In the genomic region with DNA sequence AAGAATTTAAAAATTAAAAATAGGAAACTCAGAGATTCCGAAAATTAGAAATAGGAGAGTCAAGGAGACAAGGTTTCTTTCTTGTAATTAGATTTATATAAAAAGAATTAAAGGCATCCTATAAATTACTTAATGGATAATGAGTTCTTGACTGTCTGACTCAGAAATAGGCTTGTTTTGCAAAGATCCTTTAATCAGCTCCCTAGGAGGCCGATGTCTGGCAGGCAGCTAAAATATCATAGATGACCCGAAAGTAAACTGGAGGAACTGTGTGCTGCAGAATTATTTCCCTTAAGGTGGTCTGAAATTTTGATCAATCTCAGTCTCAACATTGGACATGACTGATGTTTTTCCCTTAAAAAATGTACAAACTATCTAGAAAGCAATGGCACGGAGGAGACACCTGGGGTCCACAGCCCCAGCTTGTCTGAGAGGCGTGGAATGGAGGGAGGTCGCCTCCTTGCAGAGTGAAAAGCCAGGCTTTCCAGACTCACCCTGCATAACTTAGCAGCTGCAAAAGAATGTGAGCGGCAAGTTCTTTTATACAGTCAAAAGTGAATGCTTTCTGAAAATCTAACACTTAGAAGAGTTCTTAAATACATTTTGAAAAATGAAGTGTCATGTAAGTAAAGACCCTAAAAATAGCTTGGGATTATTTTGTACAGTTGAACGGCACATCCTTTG, we compare ENCODE assay signal across 20 cellular contexts. TPM values are rescaled to one million over a fixed set of nuclear protein-coding genes. Genes with fewer than 3 reads are reported as not detected.
DNase-seq lines count a peak whose midpoint lies in the region; ATAC-seq, FAIRE-seq and TF ChIP-seq lines count a peak whose summit lies in the region.
"Had no signal": no experiment of that assay in that cellular context is flagged by ENCODE, and none has a peak within 500 bp of the region (broad histone marks: within the 10 kb centered on the region; RNA-seq: fewer than 3 reads in every experiment).

No MANE protein-coding gene starts in this region.

- DNase-seq in heart left ventricle (no peak), left cardiac atrium (no peak), H1 (ENCODE audit: low read depth in 1 of 2, low spot score in 2 of 2) (no peak), tibial artery (no peak), head of caudate nucleus (no peak), SKM-1 treated with dmso at 0.1 percent for 144 hours (lab: John Stamatoyannopoulos, UW; ENCODE audit: unreplicated experiment) (no peak)
- no peak for DNase-seq in naive thymus-derived CD8-positive, alpha-beta T cell
- DNase-seq: activated CD4-positive, alpha-beta memory T cell treated with anti-CD3 and anti-CD28 coated beads, Interleukin-2, amount 10 ng/mL, durations not matched to agents 7 days and 5 days; CD8-positive, alpha-beta memory T cell; cortex of kidney; hippocampal formation; left ventricle myocardium superior; MG63; NCI-H1930; NCI-H526; PC-3; stimulated activated CD4-positive, alpha-beta T cell treated with anti-CD3 and anti-CD28 coated beads, Interleukin-4, amount 100 ng/mL, for 1 hour; stimulated activated CD8-positive, alpha-beta memory T cell treated with anti-CD3 and anti-CD28 coated beads, Interleukin-4, amount 100 ng/mL, for 48 hours had no signal

- H3K27me3 ChIP-seq in heart left ventricle (no peaks in the 10 kb centered on the region), H1 (replicated peaks in 1 of 4; ENCODE audit: control insufficient read depth in 3 of 4, extremely low read depth in 1 of 4, insufficient read depth in 3 of 4, low read length in 3 of 4) (no peaks in the 10 kb centered on the region; a peak in 1 of 7 replicates), tibial artery (no peaks in the 10 kb centered on the region)
- H3K27me3 ChIP-seq: MG63 had no signal

- no peak overlapping the region for H3K4me3 Mint-ChIP-seq in naive thymus-derived CD8-positive, alpha-beta T cell
- H3K4me3 Mint-ChIP-seq: activated CD4-positive, alpha-beta memory T cell treated with anti-CD3 and anti-CD28 coated beads, Interleukin-2, amount 10 ng/mL, durations not matched to agents 7 days and 5 days; CD8-positive, alpha-beta memory T cell had no signal

- H3K27ac Mint-ChIP-seq in naive thymus-derived CD8-positive, alpha-beta T cell = no peak overlapping the region
- H3K27ac Mint-ChIP-seq: activated CD4-positive, alpha-beta memory T cell treated with anti-CD3 and anti-CD28 coated beads, Interleukin-2, amount 10 ng/mL, durations not matched to agents 7 days and 5 days; CD8-positive, alpha-beta memory T cell had no signal

- TF ChIP-seq EP300 in H1 (IDR thresholded peaks at IDR 0.05; ENCODE audit: borderline replicate concordance in 1 of 2, low read depth in 2 of 2, low read length in 2 of 2) = no peak

- 43 to 57% (median 47%) methylated on average over 8 of the region's 8 CpGs for WGBS in heart left ventricle, 4 donors
- WGBS in H1 (ENCODE audit: extremely low coverage in 1 of 2, insufficient coverage in 1 of 2, insufficient read length in 1 of 2, insufficient replicate concordance in 2 of 2, low coverage in 1 of 2, low lambda C conversion rate in 2 of 2, missing lambda C conversion rate in 1 of 2), 2 experiments = 56% methylated on average over 8 of the region's 8 CpGs; no CpG with 5 or more reads in 1 of the 2 experiments
- WGBS in mesodermal cell (ENCODE audit: insufficient coverage in 2 of 2), 2 experiments = 65 to 78% methylated on average over 4 to 6 of the region's 8 CpGs

- no peaks in the 10 kb centered on the region for H3K9me3 ChIP-seq in heart left ventricle
- no peaks in the 10 kb centered on the region for H3K9me3 ChIP-seq in H1 (ENCODE audit: insufficient read depth in 2 of 2, low read depth in 1 of 2, low read length in 1 of 2)
- H3K9me3 ChIP-seq in mesodermal cell (ENCODE audit: control insufficient read depth, low read length) = no peaks in the 10 kb centered on the region
- no peaks in the 10 kb centered on the region for H3K9me3 ChIP-seq in tibial artery
- H3K9me3 ChIP-seq: MG63 had no signal

- H3K9me3 Mint-ChIP-seq in naive thymus-derived CD8-positive, alpha-beta T cell = no peaks in the 10 kb centered on the region
- H3K9me3 Mint-ChIP-seq: activated CD4-positive, alpha-beta memory T cell treated with anti-CD3 and anti-CD28 coated beads, Interleukin-2, amount 10 ng/mL, durations not matched to agents 7 days and 5 days; CD8-positive, alpha-beta memory T cell had no signal

- no peak overlapping the region; the same call in 1 of the 2 replicates for H3K18ac ChIP-seq in H1 (ENCODE audit: extremely low read depth, low read length)

- H3K4me1 ChIP-seq in heart left ventricle (peaks cover 5 to 79% (median 67%) of the 10 kb centered on the region in 12 donors), H1 (replicated peaks in 1 of 4; ENCODE audit: control insufficient read depth in 3 of 4, insufficient read depth in 4 of 4, low read length in 3 of 4) (peaks cover 11 to 18% (median 16%) of the 10 kb centered on the region in 4 experiments), mesodermal cell (ENCODE audit: control insufficient read depth, insufficient read depth, low read length, poor library complexity, severe bottlenecking) (peaks cover 36% of the 10 kb centered on the region), tibial artery (peaks cover 0 to 83% (median 50%) of the 10 kb centered on the region in 4 donors)

- no peak for TF ChIP-seq POLR2A in heart left ventricle (IDR thresholded peaks at IDR 0.05)
- TF ChIP-seq POLR2A in H1 (IDR thresholded peaks at IDR 0.05; ENCODE audit: control extremely low read depth in 1 of 2, low read depth in 2 of 2, low read length in 2 of 2) = no peak

- no peak overlapping the region for H2BK12ac ChIP-seq in H1 (ENCODE audit: low read depth, low read length)

- H3K36me3 ChIP-seq in heart left ventricle = peaks cover 0 to 2% (median 0%) of the 10 kb centered on the region in 9 donors
- H3K36me3 ChIP-seq in H1 (ENCODE audit: control insufficient read depth in 2 of 4, insufficient read depth in 4 of 4, low read length in 3 of 4) = no peaks in the 10 kb centered on the region
- peaks cover 26% of the 10 kb centered on the region for H3K36me3 ChIP-seq in mesodermal cell (ENCODE audit: control insufficient read depth, insufficient read depth, low read length)
- no peaks in the 10 kb centered on the region for H3K36me3 ChIP-seq in tibial artery

- H3K36me3 Mint-ChIP-seq in naive thymus-derived CD8-positive, alpha-beta T cell = peaks cover 0 to 22% (median 14%) of the 10 kb centered on the region in 3 donors

- no peak overlapping the region for H2AFZ ChIP-seq in H1 (ENCODE audit: low read length)

- H4K5ac ChIP-seq in H1 (ENCODE audit: insufficient read length, low read depth, low read length) = no peak overlapping the region

- peak overlapping the region; percentile 74 for H2BK5ac ChIP-seq in H1 (ENCODE audit: low read depth, low read length)

- no peaks in the 10 kb centered on the region for H3K79me1 ChIP-seq in H1 (ENCODE audit: low read depth, low read length)

- peaks cover 26 to 51% (median 35%) of the 10 kb centered on the region in 4 donors for H3K4me1 Mint-ChIP-seq in naive thymus-derived CD8-positive, alpha-beta T cell

- H3K9ac ChIP-seq in H1 (replicated peaks in 1 of 4; ENCODE audit: extremely low read depth in 1 of 4, low read depth in 3 of 4, low read length in 3 of 4) = no peak overlapping the region; a peak in 2 of 7 replicates

- no peak overlapping the region for H4K91ac ChIP-seq in H1 (replicated peaks; ENCODE audit: insufficient read length, low read length)

- no peak overlapping the region; the same call in 1 of the 2 replicates for H4K8ac ChIP-seq in H1 (ENCODE audit: extremely low read depth, insufficient read depth, low read length)

- no peak overlapping the region for H3K23ac ChIP-seq in H1 (ENCODE audit: insufficient read length)

- no peak overlapping the region for H3K4ac ChIP-seq in H1 (replicated peaks; ENCODE audit: insufficient read length, low read depth, low read length)

- H2BK120ac ChIP-seq in H1 (replicated peaks; ENCODE audit: low read depth, low read length) = no peak overlapping the region

- no peak for TF ChIP-seq CTCF in heart left ventricle (IDR thresholded peaks at IDR 0.05)
- TF ChIP-seq CTCF in H1 (IDR thresholded peaks at IDR 0.05; ENCODE audit: control extremely low read depth in 1 of 3, insufficient read depth in 1 of 3, low read depth in 1 of 3, low read length in 3 of 3) = no peak
- TF ChIP-seq CTCF in tibial artery (IDR thresholded peaks at IDR 0.05) = no peak

- H2BK20ac ChIP-seq in H1 (ENCODE audit: low read length) = no peak overlapping the region

- POLR2A ChIA-PET in H1 (lab: Charles Lee; ENCODE audit: partially characterized antibody) = interaction anchor here (1.0 to 1.4 kb wide), 3 partner anchors 26 to 61 kb away, joined by 3 to 4 read pairs (median 3); no protein-coding TSS in a partner anchor
- POLR2A ChIA-PET in naive thymus-derived CD8-positive, alpha-beta T cell (lab: Charles Lee) = no interaction called here

- intact Hi-C loops in heart left ventricle (cut with DNase I) = loop anchor here in 1 of 10 donors (10.0 kb wide), 1 partner anchor 68 kb away; no protein-coding TSS in a partner anchor
- intact Hi-C loops in left cardiac atrium (cut with DNase I) = no loop called here
- intact Hi-C loops in tibial artery (cut with DNase I; ENCODE audit: low total_unique reads) = no loop called here
- intact Hi-C loops in head of caudate nucleus (cut with DNase I) = no loop called here

- H3K27ac ChIP-seq in heart left ventricle (peak overlapping the region in 9 of 12 donors; percentile 4 to 66 (median 47)), H1 (ENCODE audit: low read depth, low read length) (peak overlapping the region; percentile 60; the same call in 1 of the 2 replicates), mesodermal cell (ENCODE audit: low read depth, low read length, severe bottlenecking) (peak overlapping the region; percentile 55), tibial artery (peak overlapping the region; percentile 21 to 30)

- H3K23me2 ChIP-seq in H1 (ENCODE audit: low read depth, low read length) = no peaks in the 10 kb centered on the region

- no peak for ATAC-seq in heart left ventricle
- no peak for ATAC-seq in left cardiac atrium
- ATAC-seq in naive thymus-derived CD8-positive, alpha-beta T cell = no peak
- ATAC-seq: left ventricle myocardium superior, PC-3 had no signal

- H3K4me2 ChIP-seq in H1 (ENCODE audit: insufficient read depth in 1 of 2, low read depth in 2 of 2, low read length in 2 of 2) = peak overlapping the region; percentile 56 to 66

- no peak overlapping the region for H3K56ac ChIP-seq in H1 (replicated peaks; ENCODE audit: insufficient read length, low read depth, low read length)

- no peak overlapping the region for H2BK15ac ChIP-seq in H1 (ENCODE audit: low read length)

- TF ChIP-seq RAD21 in H1 (IDR thresholded peaks at IDR 0.05 in 1 of 2, conservative IDR thresholded peaks at IDR 0.05 in 1 of 2; ENCODE audit: low read depth in 2 of 2, low read length in 2 of 2) = no peak

- no peaks in the 10 kb centered on the region for H3K27me3 Mint-ChIP-seq in naive thymus-derived CD8-positive, alpha-beta T cell
- H3K27me3 Mint-ChIP-seq: activated CD4-positive, alpha-beta memory T cell treated with anti-CD3 and anti-CD28 coated beads, Interleukin-2, amount 10 ng/mL, durations not matched to agents 7 days and 5 days; CD8-positive, alpha-beta memory T cell had no signal

- no peaks in the 10 kb centered on the region for H4K20me1 ChIP-seq in H1 (replicated peaks in 1 of 2; ENCODE audit: control insufficient read depth in 1 of 2, insufficient read depth in 2 of 2, low read length in 2 of 2)

- H2AK5ac ChIP-seq in H1 (ENCODE audit: low read depth, low read length) = peak overlapping the region; percentile 29; the same call in 1 of the 2 replicates

- CTCF ChIA-PET in H1 (lab: Charles Lee; ENCODE audit: partially characterized antibody) = interaction anchor here (0.8 to 4.7 kb wide), 20 partner anchors 10 to 160 kb away, joined by 3 to 25 read pairs (median 4); a partner anchor contains a TSS

- H3K79me2 ChIP-seq in H1 (ENCODE audit: control insufficient read depth in 1 of 2, insufficient read depth in 2 of 2, low read length in 2 of 2) = no peaks in the 10 kb centered on the region

- H3K4me3 ChIP-seq in heart left ventricle (peak overlapping the region in 1 of 12 donors; percentile 2), H1 (ENCODE audit: extremely low read depth in 1 of 4, insufficient read depth in 2 of 4, low read depth in 3 of 4, low read length in 4 of 4) (peak overlapping the region in 3 of 4 experiments; percentile 20 to 43 (median 20); a peak in 6 of 8 replicates), mesodermal cell (ENCODE audit: extremely low read depth, insufficient read depth, low read length, poor library complexity, severe bottlenecking) (no peak overlapping the region), tibial artery (no peak overlapping the region)
- H3K4me3 ChIP-seq: MG63 had no signal

- no peak overlapping the region for H3K14ac ChIP-seq in H1 (ENCODE audit: insufficient read length)

- peak; percentile 19 for FAIRE-seq in H1 (lab: Jason Lieb, UNC)
- FAIRE-seq: TTC549 had no signal

RNA-seq across cellular contexts. Expression of a gene that starts 44.7 kb away (rescaled TPM):
- 100 to 1,000 TPM in 1 of 9 donors, 10 to 100 TPM in 8; 59.4 to 100 (median 83.1) TPM for total RNA-seq in heart left ventricle
- polyA plus RNA-seq in heart left ventricle = 10 to 100 TPM; 18.5 to 41.9 TPM
- total RNA-seq in left cardiac atrium = 10 to 100 TPM; 52.0 to 60.3 TPM
- 2.6 and 3.2 TPM in 2 replicates for total RNA-seq in H1 (2021; fragmentation: NEBNext Ultra II Directional; extraction: Animal tissue kit (Norgen Biotek cat#: 25700))
- polyA plus RNA-seq in H1 (2011; rRNA removed) = 0.67 and 1.0 TPM in 2 replicates
- polyA plus RNA-seq in H1 (2011; cell fraction: cytosol; rRNA removed) = 1.4 TPM
- polyA plus RNA-seq in H1 (2011; cell fraction: nucleus; rRNA removed) = 3.2 TPM
- 1.0 to 2.2 TPM (median 1.4 TPM) in 4 replicates for polyA plus RNA-seq in H1 (2012, experiment 1 of 2)
- polyA plus RNA-seq in H1 (2012, experiment 2 of 2) = 0.76 TPM
- polyA plus RNA-seq in H1 (2013, experiment 1 of 2) = 2.4 TPM
- 2.2 TPM for polyA plus RNA-seq in H1 (2013, experiment 2 of 2)
- 7.9 and 10.9 TPM in 2 replicates for polyA minus RNA-seq in H1 (2011; rRNA and poly(A)+ RNA removed)
- 1.9 TPM for polyA minus RNA-seq in H1 (2011; cell fraction: cytosol; rRNA and poly(A)+ RNA removed)
- polyA minus RNA-seq in H1 (2011; cell fraction: nucleus; rRNA and poly(A)+ RNA removed) = 4.6 TPM
- polyA plus RNA-seq in mesodermal cell (2013, experiment 1 of 2) = 70.4 TPM
- 64.7 TPM for polyA plus RNA-seq in mesodermal cell (2013, experiment 2 of 2)
- total RNA-seq in naive thymus-derived CD8-positive, alpha-beta T cell = 10 to 100 TPM; 31.8 to 35.4 TPM
- 10 to 100 TPM; 12.2 to 14.5 (median 14.5) TPM for polyA plus RNA-seq in naive thymus-derived CD8-positive, alpha-beta T cell

Comparison
In these comparisons a context has a peak if more than half of its experiments do, and no peak if none do; other contexts are left out.
1. H3K4me3 ChIP-seq: peak in H1 (3 of 4); none in mesodermal cell (single experiment) and tibial artery (0 of 2).
2. Peak in every context shown above with its lines, with median percentiles within 50 percentile points of each other: H3K27ac ChIP-seq.